In the genomic region with DNA sequence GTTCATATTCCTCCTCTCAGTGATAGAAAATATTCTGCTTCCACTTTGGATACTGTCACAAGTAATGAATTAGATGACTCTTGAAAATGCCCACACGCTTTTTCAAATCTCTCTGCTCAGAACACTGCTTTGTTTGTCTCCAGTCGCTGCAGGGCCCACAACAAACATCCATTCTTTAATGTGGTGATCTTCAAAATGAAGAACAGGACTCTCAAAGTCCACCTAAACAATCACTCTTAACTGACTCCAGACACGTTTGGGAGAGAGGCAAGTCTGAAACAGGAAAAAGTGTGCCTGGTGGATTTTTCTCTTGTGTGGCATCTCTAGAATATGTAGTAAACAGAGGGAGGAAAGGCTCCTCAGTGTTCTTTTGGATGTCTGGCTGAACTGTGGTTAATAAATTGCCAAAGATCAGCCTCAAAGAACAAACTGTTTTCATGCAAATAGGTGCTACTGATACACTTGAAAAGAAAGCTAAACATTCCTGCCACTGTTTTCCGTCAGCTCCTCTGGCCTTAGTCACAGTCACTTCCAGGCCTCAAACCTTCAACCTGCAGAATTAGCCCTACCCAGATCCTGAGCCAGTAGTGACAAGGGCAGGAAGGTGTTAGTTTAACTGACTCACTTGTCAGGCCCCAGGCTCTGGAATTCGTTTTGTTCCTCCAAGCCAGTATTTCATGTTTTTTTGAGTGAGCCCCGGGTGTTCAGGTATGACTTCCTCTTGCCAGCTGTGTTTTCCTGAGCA, we compare ENCODE assay signal across 14 cellular contexts.
DNase-seq lines count a peak whose midpoint lies in the region; ATAC-seq lines count a peak whose summit lies in the region.
"Had no signal": no experiment of that assay in that cellular context is flagged by ENCODE, and none has a peak within 500 bp of the region (broad histone marks: within the 10 kb centered on the region; RNA-seq: fewer than 3 reads in every experiment).

No MANE protein-coding gene starts in this region.

- in situ Hi-C loops in SK-MEL-5 (cut with HindIII; ENCODE audit: low pct_unique_long_range_greater_than_20kb, low sequenced_read_pairs) = no loop called here

- no peak for ATAC-seq in GM18861 (IDR thresholded peaks at IDR 0.05; ENCODE audit: unreplicated experiment)
- ATAC-seq in HG03460 (IDR thresholded peaks at IDR 0.05; ENCODE audit: unreplicated experiment) = no peak

- DNase-seq in HT-29 (ENCODE audit: low spot score) (peak; percentile 78), SK-MEL-5 (ENCODE audit: low read depth, low spot score) (peak; percentile 71), islet precursor cell (peak; percentile 88), renal cortical epithelial cell (ENCODE audit: low read depth) (peak; percentile 96), NCI-H1105 treated with DMSO at 0.1 percent for 48 hours (lab: John Stamatoyannopoulos, UW) (no peak), amygdala (lab: John Stamatoyannopoulos, UW) (no peak)
- DNase-seq: activated CD4-positive, alpha-beta T cell treated with anti-CD3 and anti-CD28 coated beads, Interleukin-2, amount 10 ng/mL, durations not matched to agents 24 days and 14 days; activated T-cell treated with anti-CD3 and anti-CD28 coated beads, Interleukin-2, amount 50 U/mL, for 1 hour; HFFc6; NCI-H1092; OCI-M1; sigmoid colon had no signal

Comparison
In these comparisons a context has a peak if more than half of its experiments do, and no peak if none do; other contexts are left out.
1. DNase-seq: peak in HT-29 (single experiment), SK-MEL-5 (single experiment), islet precursor cell (single experiment) and renal cortical epithelial cell (single experiment); none in NCI-H1105 treated with DMSO at 0.1 percent for 48 hours (single experiment) and amygdala (0 of 56).